Comparison of ENCODE assay signal across 8 cellular contexts in genomic region chr20:64062596-64063388, GRCh38. TPM values are rescaled to one million over a fixed set of nuclear protein-coding genes. Genes with fewer than 3 reads are reported as not detected.
DNase-seq lines count a peak whose midpoint lies in the region; ATAC-seq and TF ChIP-seq lines count a peak whose summit lies in the region.

Gene TCEA2 (plus strand): TSS chr20:64063198. CDS start chr20:64063313, 115 bp downstream.

- H3K9me3 ChIP-seq in heart left ventricle, result no peaks in the 10 kb centered on the region

- TF ChIP-seq POLR2A in heart left ventricle (IDR thresholded peaks at IDR 0.05), result peak in 1 of 2 donors; percentile 90

- ATAC-seq in HG02763 (IDR thresholded peaks at IDR 0.05; ENCODE audit: unreplicated experiment), result peak; percentile 83
- peak; percentile 92 to 96 (median 94) for ATAC-seq in T-cell (replicated peaks in 1 of 4)
- ATAC-seq in heart left ventricle, result peak; percentile 95 to 98 (median 95)

- H3K4me3 ChIP-seq in heart left ventricle, result peak within 1 kb of the TSS; percentile 68 to 99 (median 92)

- H3K27ac Mint-ChIP-seq in T-cell (peak within 1 kb of the TSS; percentile 72 to 77), type B pancreatic cell (peak within 1 kb of the TSS; percentile 75)

- no peaks in the 10 kb centered on the region for H3K9me3 Mint-ChIP-seq in T-cell
- no peaks in the 10 kb centered on the region for H3K9me3 Mint-ChIP-seq in type B pancreatic cell

- POLR2A ChIA-PET in T-cell (lab: Charles Lee), result no interaction called here

- CTCF ChIA-PET in T-cell (lab: Charles Lee), result interaction anchor here in 1 of 2 donors (0.6 to 0.9 kb wide), 2 partner anchors 82 to 157 kb away, joined by 3 to 5 read pairs; partner anchors contain the start of gene PRPF6

- peak; percentile 98 for DNase-seq in GM10266 (ENCODE audit: extremely low spot score)
- DNase-seq in NCI-H1436 (lab: John Stamatoyannopoulos, UW), result peak; percentile 91
- DNase-seq in T-cell, result peak; percentile 82 to 96 (median 90)
- DNase-seq in heart left ventricle, result peak; percentile 97 to 99 (median 98)
- peak; percentile 95 to 100 (median 99) for DNase-seq in posterior cingulate gyrus
- peak; percentile 97 for DNase-seq in type B pancreatic cell (ENCODE audit: extremely low spot score, unreplicated experiment)

- intact Hi-C loops in heart left ventricle (cut with DNase I), result loop anchor here in 2 of 10 donors (5.0 to 10.0 kb wide), 2 partner anchors 80 to 168 kb away; partner anchors contain the start of genes DNAJC5 (in 1 of the 2) and PRPF6 (in 1 of the 2)
- intact Hi-C loops in posterior cingulate gyrus (cut with DNase I), result loop anchor here (1.0 to 5.0 kb wide), 3 partner anchors 80 to 165 kb away; partner anchors contain the start of genes DNAJC5, PRPF6 and UCKL1

- no peaks in the 10 kb centered on the region for H3K36me3 Mint-ChIP-seq in T-cell
- no peaks in the 10 kb centered on the region for H3K36me3 Mint-ChIP-seq in type B pancreatic cell

- H3K27me3 ChIP-seq in heart left ventricle, result no peaks in the 10 kb centered on the region

- H3K4me3 Mint-ChIP-seq in T-cell, result peak within 1 kb of the TSS; percentile 82 to 88 (median 84)
- peak within 1 kb of the TSS; percentile 95 for H3K4me3 Mint-ChIP-seq in type B pancreatic cell

- H3K4me1 Mint-ChIP-seq in T-cell (peaks cover 43 to 47% (median 46%) of the 10 kb centered on the region in 3 donors), type B pancreatic cell (ENCODE audit: unreplicated experiment) (peaks cover 21% of the 10 kb centered on the region)

- no peaks in the 10 kb centered on the region for H3K36me3 ChIP-seq in heart left ventricle

- 5 to 10% (median 9%) methylated on average over 39 to 85 of the region's 85 CpGs for WGBS in adipose tissue, 3 donors
- WGBS in heart left ventricle, 4 donors, result 6 to 20% (median 8%) methylated on average over 27 to 85 of the region's 85 CpGs

- no peak for TF ChIP-seq CTCF in GM10266 (IDR thresholded peaks at IDR 0.05; ENCODE audit: control insufficient read depth, insufficient read depth, low read depth, missing control alignments)
- TF ChIP-seq CTCF in heart left ventricle (IDR thresholded peaks at IDR 0.05), result no peak
- TF ChIP-seq CTCF in type B pancreatic cell (conservative IDR thresholded peaks at IDR 0.05), result no peak

- no peaks in the 10 kb centered on the region for H3K27me3 Mint-ChIP-seq in T-cell
- H3K27me3 Mint-ChIP-seq in type B pancreatic cell, result peaks cover 3% of the 10 kb centered on the region

- H3K27ac ChIP-seq in adipose tissue (ENCODE audit: low read depth, low read length), result no peak within 1 kb of the TSS
- H3K27ac ChIP-seq in heart left ventricle, result peak within 1 kb of the TSS; percentile 59 to 89 (median 85)

- peaks cover 6 to 48% (median 24%) of the 10 kb centered on the region in 12 donors for H3K4me1 ChIP-seq in heart left ventricle

RNA-seq across cellular contexts. Expression of gene TCEA2, which starts in this region (rescaled TPM):
- 10 to 100 TPM; 25.8 to 49.7 (median 40.1) TPM for total RNA-seq in T-cell
- 10 to 100 TPM; 17.2 to 48.5 (median 35.4) TPM for polyA plus RNA-seq in adipose tissue
- total RNA-seq in heart left ventricle, result 10 to 100 TPM; 19.2 to 52.1 (median 42.9) TPM
- polyA plus RNA-seq in heart left ventricle, result 10 to 100 TPM; 23.6 to 32.9 TPM
- 33.4 and 73.3 TPM in 2 replicates for total RNA-seq in type B pancreatic cell (ENCODE audit: low replicate concordance)
